ENCODE assay signal across 9 cellular contexts in genomic region chr12:55847033-55847432, GRCh38. TPM values are rescaled to one million over a fixed set of nuclear protein-coding genes. Genes with fewer than 3 reads are reported as not detected.
A peak's percentile ranks its signal among the peaks of the same experiment; 100 is the strongest.
DNase-seq lines count a peak whose midpoint lies in the region; ATAC-seq, FAIRE-seq and TF ChIP-seq lines count a peak whose summit lies in the region.
"Had no signal": no experiment of that assay in that cellular context is flagged by ENCODE, and none has a peak within 500 bp of the region (broad histone marks: within the 10 kb centered on the region; RNA-seq: fewer than 3 reads in every experiment).

No MANE protein-coding gene starts in this region.

- H3K36me3 ChIP-seq in spleen: no peaks in the 10 kb centered on the region

- no peaks in the 10 kb centered on the region for H3K9me3 ChIP-seq in spleen

- intact Hi-C loops in spleen (cut with DNase I; ENCODE audit: low total_unique reads): no loop called here

- DNase-seq in HFF-Myc (ENCODE audit: extremely low read depth, low read depth): peak; percentile 55
- peak; percentile 28 for DNase-seq in UCSD-AML1 (lab: John Stamatoyannopoulos, UW; ENCODE audit: unreplicated experiment)
- peak; percentile 33 for DNase-seq in foreskin melanocyte
- DNase-seq in spleen: no peak
- DNase-seq in globus pallidus (ENCODE audit: low spot score): no peak
- no peak for DNase-seq in effector CD4-positive, alpha-beta T cell
- DNase-seq in frontal cortex (ENCODE audit: low spot score in 2 of 2): no peak
- DNase-seq: NCI-H2171 had no signal

- TF ChIP-seq POLR2A in spleen (IDR thresholded peaks at IDR 0.05): peak in 1 of 3 donors; percentile 8

- TF ChIP-seq CTCF in HFF-Myc (IDR thresholded peaks at IDR 0.05; ENCODE audit: low read depth, low read length, missing control alignments): no peak
- TF ChIP-seq CTCF in spleen (IDR thresholded peaks at IDR 0.05 in 8 of 11, conservative IDR thresholded peaks at IDR 0.05 in 3 of 11): no peak

- H3K4me3 ChIP-seq in HFF-Myc (replicated peaks; ENCODE audit: low read depth, low read length) (peak overlapping the region; percentile 5), spleen (no peak overlapping the region)

- no peak for FAIRE-seq in frontal cortex (lab: Jason Lieb, UNC)

- peaks cover 0 to 40% (median 11%) of the 10 kb centered on the region in 6 donors for H3K4me1 ChIP-seq in spleen

- H3K27ac ChIP-seq in spleen: peak overlapping the region; percentile 68 to 91 (median 86)

- 36 to 58% (median 53%) methylated on average over 3 of the region's 3 CpGs for WGBS in spleen, 5 donors

- ATAC-seq in GM18909 (IDR thresholded peaks at IDR 0.05; ENCODE audit: poor library complexity, unreplicated experiment): no peak

- H3K27me3 ChIP-seq in spleen (replicated peaks in 1 of 7): peaks cover 0 to 4% (median 0%) of the 10 kb centered on the region in 7 donors

RNA-seq across cellular contexts. Expression of gene MMP19, which starts 4.3 kb away (rescaled TPM):
- total RNA-seq in spleen: 100 to 1,000 TPM in 1 of 7 donors, 10 to 100 TPM in 6; 28.1 to 100 (median 72.2) TPM
- polyA plus RNA-seq in spleen: 10 to 100 TPM in 2 of 3 donors, 1 to 10 TPM in 1; 7.9 to 13.7 (median 10.5) TPM
- not detected for total RNA-seq in frontal cortex

RNA-seq across cellular contexts. Expression of gene DNAJC14, which starts 17.6 kb away (rescaled TPM):
- total RNA-seq in spleen (10 to 100 TPM; 28.2 to 45.0 (median 36.9) TPM), frontal cortex (42.0 TPM)
- polyA plus RNA-seq in spleen: 10 to 100 TPM; 10.6 to 23.3 (median 13.5) TPM

RNA-seq across cellular contexts. Expression of gene ORMDL2, which starts 29.2 kb away (rescaled TPM):
- 10 to 100 TPM; 18.8 to 34.6 (median 27.9) TPM for total RNA-seq in spleen
- polyA plus RNA-seq in spleen: 10 to 100 TPM; 21.7 to 28.9 (median 28.1) TPM
- total RNA-seq in frontal cortex: 4.5 TPM

RNA-seq across cellular contexts. Expression of gene SARNP, which starts 29.5 kb away (rescaled TPM):
- total RNA-seq in spleen: 10 to 100 TPM; 40.0 to 74.1 (median 46.3) TPM
- polyA plus RNA-seq in spleen: 10 to 100 TPM; 72.4 to 97.6 (median 78.4) TPM
- total RNA-seq in frontal cortex: 66.4 TPM

Comparison
In these comparisons a context has a peak if more than half of its experiments do, and no peak if none do; other contexts are left out.
1. DNase-seq: peak in HFF-Myc (single experiment), UCSD-AML1 (single experiment) and foreskin melanocyte (single experiment); none in spleen (single experiment), globus pallidus (single experiment), effector CD4-positive, alpha-beta T cell (single experiment) and frontal cortex (0 of 2).
2. RNA of gene MMP19, which starts 4.3 kb away (total RNA-seq): 28.1 to 100 TPM in spleen; not detected in frontal cortex (single experiment); every median in the first group is over 10 times any median in the second.